12 cellular contexts compared by ENCODE assay signal in genomic region chr2:44934521-44934961, GRCh38. TPM values are rescaled to one million over a fixed set of nuclear protein-coding genes. Genes with fewer than 3 reads are reported as not detected.
DNase-seq lines count a peak whose midpoint lies in the region; ATAC-seq and TF ChIP-seq lines count a peak whose summit lies in the region.
"Had no signal": no experiment of that assay in that cellular context is flagged by ENCODE, and none has a peak within 500 bp of the region (broad histone marks: within the 10 kb centered on the region; RNA-seq: fewer than 3 reads in every experiment).

No MANE protein-coding gene starts in this region.

- DNase-seq in stimulated activated naive CD8-positive, alpha-beta T cell treated with anti-CD3 and anti-CD28 coated beads, Interleukin-15, Interleukin-2, amounts not matched to agents 100 U/mL and 50 U/mL, for 24 hours, result no peak
- DNase-seq in NCI-H82 (lab: John Stamatoyannopoulos, UW) (peak; percentile 79), HT-29 (ENCODE audit: low spot score) (no peak), GM10248 (ENCODE audit: extremely low spot score) (no peak), spleen (no peak)
- no peak for DNase-seq in stimulated activated CD4-positive, alpha-beta T cell treated with anti-CD3 and anti-CD28 coated beads, Interleukin-4, amount 100 ng/mL, for 4 hours
- DNase-seq: CD8-positive, alpha-beta memory T cell had no signal

- WGBS in spleen, 5 donors, result 1 to 8% (median 4%) methylated on average over 32 to 33 of the region's 33 CpGs

- no peak for ATAC-seq in stimulated activated naive CD8-positive, alpha-beta T cell treated with anti-CD3 and anti-CD28 coated beads, Interleukin-15, Interleukin-2, amounts not matched to agents 100 U/mL and 50 U/mL, for 24 hours

- H3K27ac ChIP-seq in spleen, result no peak overlapping the region

- TF ChIP-seq POLR2A in spleen (IDR thresholded peaks at IDR 0.05), result no peak

- H3K4me1 ChIP-seq in iPS-15b (ENCODE audit: control insufficient read depth, insufficient read depth, low read length) (peaks cover 19% of the 10 kb centered on the region), spleen (peaks cover 24 to 81% (median 62%) of the 10 kb centered on the region in 6 donors)

- peaks cover 83% of the 10 kb centered on the region for H3K27me3 Mint-ChIP-seq in stimulated activated naive CD8-positive, alpha-beta T cell treated with anti-CD3 and anti-CD28 coated beads, Interleukin-15, Interleukin-2, amounts not matched to agents 100 ng/mL and 50 ng/mL, for 24 hours

- CTCF ChIA-PET in GM10248 (lab: Yijun Ruan, JAX), result no interaction called here

- H3K4me1 Mint-ChIP-seq in stimulated activated naive CD8-positive, alpha-beta T cell treated with anti-CD3 and anti-CD28 coated beads, Interleukin-15, Interleukin-2, amounts not matched to agents 100 ng/mL and 50 ng/mL, for 24 hours (ENCODE audit: low read depth), result peaks cover 31% of the 10 kb centered on the region

- peak overlapping the region; percentile 43 for H3K4me3 ChIP-seq in iPS-15b (ENCODE audit: low read depth, low read length)
- H3K4me3 ChIP-seq in spleen, result peak overlapping the region in 3 of 8 donors; percentile 6 to 39 (median 6)

- TF ChIP-seq CTCF in GM10248 (IDR thresholded peaks at IDR 0.05; ENCODE audit: control extremely low read depth, extremely low read depth, low read depth, missing control alignments) (no peak), spleen (IDR thresholded peaks at IDR 0.05 in 8 of 11, conservative IDR thresholded peaks at IDR 0.05 in 3 of 11) (no peak)

- POLR2A ChIA-PET in GM10248 (lab: Yijun Ruan, JAX), result no interaction called here

- H3K9me3 ChIP-seq in iPS-15b (ENCODE audit: control insufficient read depth, insufficient read depth, low read length), result no peaks in the 10 kb centered on the region
- no peaks in the 10 kb centered on the region for H3K9me3 ChIP-seq in spleen

- H3K36me3 Mint-ChIP-seq in stimulated activated naive CD8-positive, alpha-beta T cell treated with anti-CD3 and anti-CD28 coated beads, Interleukin-15, Interleukin-2, amounts not matched to agents 100 ng/mL and 50 ng/mL, for 24 hours (ENCODE audit: low read depth), result no peaks in the 10 kb centered on the region
- H3K36me3 Mint-ChIP-seq: CD8-positive, alpha-beta memory T cell had no signal

- peaks cover 91% of the 10 kb centered on the region for H3K27me3 ChIP-seq in iPS-15b (ENCODE audit: control insufficient read depth, insufficient read depth, low read length)
- H3K27me3 ChIP-seq in spleen (replicated peaks in 1 of 7), result peaks cover 19 to 100% (median 100%) of the 10 kb centered on the region in 7 donors

- no peaks in the 10 kb centered on the region for H3K36me3 ChIP-seq in iPS-15b (ENCODE audit: control insufficient read depth, insufficient read depth, low read length)
- H3K36me3 ChIP-seq in spleen, result no peaks in the 10 kb centered on the region

- H3K9ac ChIP-seq in iPS-15b (ENCODE audit: low read depth, low read length), result no peak overlapping the region

- H3K27ac Mint-ChIP-seq in stimulated activated naive CD8-positive, alpha-beta T cell treated with anti-CD3 and anti-CD28 coated beads, Interleukin-15, Interleukin-2, amounts not matched to agents 100 ng/mL and 50 ng/mL, for 24 hours, result no peak overlapping the region
- H3K27ac Mint-ChIP-seq: CD8-positive, alpha-beta memory T cell had no signal

- H3K9me3 Mint-ChIP-seq in stimulated activated naive CD8-positive, alpha-beta T cell treated with anti-CD3 and anti-CD28 coated beads, Interleukin-15, Interleukin-2, amounts not matched to agents 100 ng/mL and 50 ng/mL, for 24 hours, result no peaks in the 10 kb centered on the region
- H3K9me3 Mint-ChIP-seq: CD8-positive, alpha-beta memory T cell had no signal

- H3K4me3 Mint-ChIP-seq in stimulated activated naive CD8-positive, alpha-beta T cell treated with anti-CD3 and anti-CD28 coated beads, Interleukin-15, Interleukin-2, amounts not matched to agents 100 ng/mL and 50 ng/mL, for 24 hours, result peak overlapping the region; percentile 23
- H3K4me3 Mint-ChIP-seq: CD8-positive, alpha-beta memory T cell had no signal

- intact Hi-C loops in spleen (cut with DNase I; ENCODE audit: low total_unique reads), result no loop called here

RNA-seq across cellular contexts. Expression of gene SIX3, which starts 7.0 kb away (rescaled TPM):
- total RNA-seq in HT-29 (2014; rRNA removed; shearing (Covaris generic)), result not detected in 2 replicates
- not detected for total RNA-seq in spleen
- under 1 TPM in 1 of 3 donors, not detected in 2; 0.03 TPM for polyA plus RNA-seq in spleen
- total RNA-seq: bronchial epithelial cell; CD8-positive, alpha-beta memory T cell; fibroblast of lung; T-helper 1 cell treated with Interleukin-12 subunit alpha and Interleukin-12 subunit beta and Interleukin-4 antibody, amounts not matched to agents 30 ng/mL and 1 ng/mL, for 36 hours had no signal
- polyA plus RNA-seq: CD8-positive, alpha-beta memory T cell; fibroblast of lung had no signal
